Comparison of ENCODE assay signal across 1 cellular context in genomic region chr4:130073145-130073790, GRCh38.
TF ChIP-seq lines count a peak whose summit lies in the region.

No MANE protein-coding gene starts in this region.

TF ChIP-seq in HepG2, 621 proteins besides CTCF, POLR2A, EP300 and RAD21 (continued from another document):
- TF ChIP-seq HNF1A (IDR thresholded peaks at IDR 0.05; ENCODE audit: low read depth) (peak; percentile 50; the same call in 1 of the 2 replicates), HNF1A (CRISPR knock-in tag; IDR thresholded peaks at IDR 0.05; ENCODE audit: borderline replicate concordance) (no peak), NFYC (CRISPR knock-in tag; IDR thresholded peaks at IDR 0.05) (no peak), PCBP2 (optimal IDR thresholded peaks at IDR 0.05; ENCODE audit: low read depth, low read length, poor library complexity, severe bottlenecking) (no peak), ZNF431 (CRISPR knock-in tag; IDR thresholded peaks at IDR 0.05; ENCODE audit: borderline replicate concordance, low read depth) (no peak), ZNF318 (CRISPR knock-in tag; IDR thresholded peaks at IDR 0.05) (no peak), ZNF253 (CRISPR knock-in tag; IDR thresholded peaks at IDR 0.05; ENCODE audit: borderline replicate concordance) (no peak), MIXL1 (CRISPR knock-in tag; IDR thresholded peaks at IDR 0.05) (peak; percentile 49; the same call in 1 of the 2 replicates), ZNF703 (CRISPR knock-in tag; IDR thresholded peaks at IDR 0.05; ENCODE audit: borderline replicate concordance) (no peak), ATAD3A (CRISPR knock-in tag; IDR thresholded peaks at IDR 0.05) (no peak), RBFOX2 (IDR thresholded peaks at IDR 0.05; ENCODE audit: low read depth, low read length) (no peak), ZNF367 (CRISPR knock-in tag; IDR thresholded peaks at IDR 0.05; ENCODE audit: borderline replicate concordance) (no peak), SMYD3 (CRISPR knock-in tag; IDR thresholded peaks at IDR 0.05) (no peak), ZNF557 (CRISPR knock-in tag; IDR thresholded peaks at IDR 0.05) (no peak), BATF2 (CRISPR knock-in tag; IDR thresholded peaks at IDR 0.05) (no peak), ARID5B (CRISPR knock-in tag; IDR thresholded peaks at IDR 0.05) (no peak), ZNF652 (CRISPR knock-in tag; IDR thresholded peaks at IDR 0.05; ENCODE audit: borderline replicate concordance, low read depth) (no peak), ZFP62 (CRISPR knock-in tag; IDR thresholded peaks at IDR 0.05) (no peak), ZNF484 (CRISPR knock-in tag; IDR thresholded peaks at IDR 0.05; ENCODE audit: borderline replicate concordance, low read depth) (no peak), RNF219 (CRISPR knock-in tag; IDR thresholded peaks at IDR 0.05) (no peak), SETDB1 (CRISPR knock-in tag; IDR thresholded peaks at IDR 0.05; ENCODE audit: borderline replicate concordance) (no peak), HINFP (CRISPR knock-in tag; IDR thresholded peaks at IDR 0.05; ENCODE audit: low read depth) (no peak), DDIT3 (CRISPR knock-in tag; IDR thresholded peaks at IDR 0.05) (no peak), HNF4A (CRISPR knock-in tag; IDR thresholded peaks at IDR 0.05) (0 out of 2 replicates have a peak, but pooled peaks have one; percentile 30), MED8 (CRISPR knock-in tag; IDR thresholded peaks at IDR 0.05; ENCODE audit: insufficient replicate concordance) (no peak), HNRNPUL1 (IDR thresholded peaks at IDR 0.05; ENCODE audit: low read depth, low read length) (peak; percentile 66), ZFP36L2 (CRISPR knock-in tag; IDR thresholded peaks at IDR 0.05) (no peak), KLF9 (CRISPR knock-in tag; IDR thresholded peaks at IDR 0.05; ENCODE audit: low read depth) (no peak)
